Comparison of ENCODE assay signal across 9 cellular contexts in the genomic region with DNA sequence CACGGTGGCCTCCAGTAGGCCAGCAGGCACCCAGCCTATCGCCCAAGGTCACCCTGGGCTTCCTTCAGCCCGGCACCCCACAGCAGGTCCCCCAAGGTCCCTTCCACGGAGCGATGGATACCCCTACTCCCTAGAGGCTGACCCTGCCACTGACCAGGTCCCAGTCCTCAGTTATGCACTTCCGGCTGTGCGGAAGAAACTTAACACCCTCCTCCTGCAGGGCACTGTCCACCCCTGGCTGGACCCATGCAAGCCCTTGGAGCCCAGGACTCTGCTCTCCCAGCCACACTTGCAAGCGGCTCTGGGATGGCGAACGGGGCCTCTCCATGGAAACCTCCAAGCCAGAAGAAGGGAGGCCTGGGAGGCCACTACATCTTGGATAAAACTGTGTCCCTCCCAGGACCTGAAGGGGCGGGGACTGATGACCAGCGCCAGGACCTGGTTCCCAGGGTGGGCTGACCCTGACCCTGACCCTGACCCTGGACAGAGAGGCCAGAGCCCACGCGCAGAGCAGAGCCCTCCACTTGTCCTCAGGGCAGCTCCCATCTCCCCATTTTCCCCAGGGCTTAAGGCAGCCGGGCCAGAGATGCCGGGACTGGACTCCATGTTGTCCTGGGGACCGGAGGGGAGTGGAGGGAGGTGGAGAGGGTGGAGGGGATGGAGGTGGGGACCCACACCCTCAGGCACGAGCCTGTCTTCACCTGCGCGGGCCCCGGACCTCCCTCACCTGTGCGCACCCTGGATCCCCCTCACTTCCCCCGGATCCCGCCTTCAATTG. TPM values are rescaled to one million over a fixed set of nuclear protein-coding genes. Genes with fewer than 3 reads are reported as not detected.
DNase-seq lines count a peak whose midpoint lies in the region; ATAC-seq and TF ChIP-seq lines count a peak whose summit lies in the region.
"Had no signal": no experiment of that assay in that cellular context is flagged by ENCODE, and none has a peak within 500 bp of the region (broad histone marks: within the 10 kb centered on the region; RNA-seq: fewer than 3 reads in every experiment).

No MANE protein-coding gene starts in this region.

- intact Hi-C loops in head of caudate nucleus (cut with DNase I), result loop anchor here (10.0 kb wide), 1 partner anchor 187 kb away; the partner anchor contains the start of gene BAIAP2

- H3K27me3 ChIP-seq in SJCRH30, result no peaks in the 10 kb centered on the region

- H3K27ac ChIP-seq in SJCRH30, result peak overlapping the region; percentile 3; the same call in 1 of the 2 replicates

- H3K4me1 ChIP-seq in SJCRH30, result peaks cover 9% of the 10 kb centered on the region

- no peaks in the 10 kb centered on the region for H3K9me3 ChIP-seq in SJCRH30 (replicated peaks)

- no peak for ATAC-seq in GM19463 (IDR thresholded peaks at IDR 0.05; ENCODE audit: unreplicated experiment)

- no peak for TF ChIP-seq CTCF in fibroblast of villous mesenchyme (IDR thresholded peaks at IDR 0.05; ENCODE audit: insufficient read depth, low read depth, low read length)

- peaks cover 4% of the 10 kb centered on the region for H3K36me3 ChIP-seq in SJCRH30

- peak overlapping the region; percentile 88 for H3K4me3 ChIP-seq in SJCRH30
- H3K4me3 ChIP-seq in fibroblast of villous mesenchyme (ENCODE audit: low read depth, low read length), result peak overlapping the region; percentile 73

- peak; percentile 40 for DNase-seq in GM03348 (ENCODE audit: low spot score)
- peak in 1 of 2 experiments; percentile 51 for DNase-seq in SJCRH30
- DNase-seq in fibroblast of villous mesenchyme (ENCODE audit: low read depth), result no peak
- DNase-seq in retina, result peak; percentile 42
- no peak for DNase-seq in SIG-M5 treated with dmso at 0.1 percent for 504 hours (lab: John Stamatoyannopoulos, UW; ENCODE audit: unreplicated experiment)
- no peak for DNase-seq in GM19238 (ENCODE audit: insufficient read length, low spot score)
- DNase-seq in head of caudate nucleus, result no peak

RNA-seq across cellular contexts. Expression of gene CEP131, which starts 0.7 kb away (rescaled TPM):
- 31.5 and 33.0 TPM in 2 replicates for total RNA-seq in SJCRH30 (2014; rRNA removed; shearing (Covaris generic))
- 9.9 and 10.3 TPM in 2 replicates for total RNA-seq in fibroblast of villous mesenchyme

RNA-seq across cellular contexts. Expression of gene TEPSIN, which starts 16.8 kb away (rescaled TPM):
- 21.5 and 29.3 TPM in 2 replicates for total RNA-seq in SJCRH30 (2014; rRNA removed; shearing (Covaris generic))
- total RNA-seq in fibroblast of villous mesenchyme, result 13.2 and 17.7 TPM in 2 replicates

RNA-seq across cellular contexts. Expression of gene NDUFAF8, which starts 17.1 kb away (rescaled TPM):
- total RNA-seq in SJCRH30 (2014; rRNA removed; shearing (Covaris generic)), result 129 and 132 TPM in 2 replicates
- 31.5 and 32.2 TPM in 2 replicates for total RNA-seq in fibroblast of villous mesenchyme

RNA-seq across cellular contexts. Expression of gene AATK, which starts 56.0 kb away (rescaled TPM):
- 24.0 and 24.2 TPM in 2 replicates for total RNA-seq in SJCRH30 (2014; rRNA removed; shearing (Covaris generic))
- total RNA-seq in fibroblast of villous mesenchyme, result under 0.01 and 0.32 TPM in 2 replicates

RNA-seq across cellular contexts. Expression of gene PVALEF, which starts 56.7 kb away (rescaled TPM):
- 0.43 and 0.61 TPM in 2 replicates for total RNA-seq in SJCRH30 (2014; rRNA removed; shearing (Covaris generic))
- total RNA-seq in fibroblast of villous mesenchyme, result not detected in 2 replicates
- total RNA-seq: LHCN-M2 had no signal

Comparison
In these comparisons a context has a peak if more than half of its experiments do, and no peak if none do; other contexts are left out.
1. DNase-seq: peak in GM03348 (single experiment) and retina (single experiment); none in fibroblast of villous mesenchyme (single experiment), SIG-M5 treated with dmso at 0.1 percent for 504 hours (single experiment), GM19238 (single experiment) and head of caudate nucleus (0 of 42).